ENCODE assay signal across 9 cellular contexts in genomic region chr7:20786779-20787651, GRCh38. TPM values are rescaled to one million over a fixed set of nuclear protein-coding genes. Genes with fewer than 3 reads are reported as not detected.
DNase-seq lines count a peak whose midpoint lies in the region; FAIRE-seq and TF ChIP-seq lines count a peak whose summit lies in the region.
"Had no signal": no experiment of that assay in that cellular context is flagged by ENCODE, and none has a peak within 500 bp of the region (broad histone marks: within the 10 kb centered on the region; RNA-seq: fewer than 3 reads in every experiment).

Gene SP8, minus strand, starts transcription at chr7:20786886. Its CDS starts 88 bp downstream, at chr7:20786798.

- H3K9ac ChIP-seq in HUES6 (ENCODE audit: low read length) (peak within 1 kb of the TSS; percentile 90), endodermal cell (ENCODE audit: extremely low read depth, low read length, poor library complexity, severe bottlenecking) (peak within 1 kb of the TSS; percentile 75)

- no peak for TF ChIP-seq CTCF in endodermal cell (conservative IDR thresholded peaks at IDR 0.05)
- no peak for TF ChIP-seq CTCF in neural crest cell (conservative IDR thresholded peaks at IDR 0.05)

- FAIRE-seq in HTR-8/SVneo (lab: Jason Lieb, UNC): no peak
- FAIRE-seq: islet of Langerhans had no signal

- peak within 1 kb of the TSS; percentile 91 for H3K27ac Mint-ChIP-seq in endodermal cell
- peak within 1 kb of the TSS; percentile 98 for H3K27ac Mint-ChIP-seq in neural crest cell (ENCODE audit: unreplicated experiment)

- H3K9me3 Mint-ChIP-seq in endodermal cell (no peaks in the 10 kb centered on the region), neural crest cell (no peaks in the 10 kb centered on the region)

- H3K27me3 ChIP-seq in HUES6 (ENCODE audit: control insufficient read depth, insufficient read depth, low read length): peaks cover 67% of the 10 kb centered on the region
- H3K27me3 ChIP-seq in SJSA1 (replicated peaks): peaks cover 73% of the 10 kb centered on the region
- H3K27me3 ChIP-seq in endodermal cell (ENCODE audit: control insufficient read depth, insufficient read depth, low read length, poor library complexity, severe bottlenecking): peaks cover 42% of the 10 kb centered on the region

- H3K9me3 ChIP-seq in HUES6 (ENCODE audit: control insufficient read depth, insufficient read depth, low read depth, low read length) (no peaks in the 10 kb centered on the region), SJSA1 (replicated peaks) (peaks cover 9% of the 10 kb centered on the region), endodermal cell (ENCODE audit: control insufficient read depth, low read length) (no peaks in the 10 kb centered on the region)

- H3K4me3 ChIP-seq in HUES6 (ENCODE audit: low read depth, low read length) (peak within 1 kb of the TSS; percentile 84), SJSA1 (peak within 1 kb of the TSS; percentile 17; the same call in 1 of the 2 replicates), endodermal cell (ENCODE audit: low read length) (peak within 1 kb of the TSS; percentile 91)

- H3K4me3 Mint-ChIP-seq in endodermal cell: peak within 1 kb of the TSS; percentile 76
- H3K4me3 Mint-ChIP-seq in neural crest cell: peak within 1 kb of the TSS; percentile 95

- WGBS in endodermal cell (ENCODE audit: insufficient coverage in 1 of 2, insufficient read length in 1 of 2), 2 experiments: 0% methylated on average over 17 to 50 of the region's 50 CpGs

- H3K36me3 ChIP-seq in HUES6 (ENCODE audit: control insufficient read depth, insufficient read depth, low read length) (no peaks in the 10 kb centered on the region; the same call in 1 of the 2 replicates), SJSA1 (no peaks in the 10 kb centered on the region), endodermal cell (ENCODE audit: control insufficient read depth, insufficient read depth, low read length) (no peaks in the 10 kb centered on the region)

- DNase-seq in COLO829 (ENCODE audit: low spot score) (peak; percentile 36), SJSA1 (ENCODE audit: low read depth in 1 of 2, low spot score in 2 of 2) (peak; percentile 6 to 41), endodermal cell (peak; percentile 92), neural crest cell (ENCODE audit: low read depth, low spot score) (peak; percentile 71), HTR-8/SVneo (ENCODE audit: insufficient read length, low spot score) (no peak), hepatic stellate cell (ENCODE audit: low spot score) (no peak)
- DNase-seq in activated effector memory CD4-positive, alpha-beta T cell treated with Interleukin-2 at 50 U/mL for 16 hours: no peak

- no peaks in the 10 kb centered on the region for H3K36me3 Mint-ChIP-seq in endodermal cell (ENCODE audit: low read depth)
- H3K36me3 Mint-ChIP-seq in neural crest cell (ENCODE audit: low read depth): peaks cover 12% of the 10 kb centered on the region

- H3K27ac ChIP-seq in HUES6 (ENCODE audit: low read depth, low read length) (peak within 1 kb of the TSS; percentile 53; the same call in 1 of the 2 replicates), SJSA1 (no peak within 1 kb of the TSS), endodermal cell (ENCODE audit: low read depth, low read length) (peak within 1 kb of the TSS; percentile 55)

- peaks cover 36% of the 10 kb centered on the region for H3K4me1 ChIP-seq in HUES6 (ENCODE audit: control insufficient read depth, insufficient read depth, low read length)
- H3K4me1 ChIP-seq in SJSA1 (replicated peaks): no peaks in the 10 kb centered on the region
- peaks cover 6% of the 10 kb centered on the region for H3K4me1 ChIP-seq in endodermal cell (ENCODE audit: control insufficient read depth, insufficient read depth, low read length)

- H3K27me3 Mint-ChIP-seq in endodermal cell (ENCODE audit: insufficient read depth) (peaks cover 56% of the 10 kb centered on the region), neural crest cell (ENCODE audit: low read depth) (peaks cover 86% of the 10 kb centered on the region)

- H3K4me1 Mint-ChIP-seq in endodermal cell (peaks cover 43% of the 10 kb centered on the region), neural crest cell (peaks cover 67% of the 10 kb centered on the region)

RNA-seq across cellular contexts. Expression of gene SP8, which starts in this region (rescaled TPM):
- not detected in 2 replicates for total RNA-seq in SJSA1 (2014; rRNA removed; shearing (Covaris generic))
- 1 to 10 TPM; 3.3 to 5.2 TPM for total RNA-seq in endodermal cell
- 9.5 TPM for polyA plus RNA-seq in endodermal cell (2013, experiment 1 of 2)
- 8.1 TPM for polyA plus RNA-seq in endodermal cell (2013, experiment 2 of 2)
- 33.7 and 34.1 TPM in 2 replicates for total RNA-seq in neural crest cell

Comparison
In these comparisons a context has a peak if more than half of its experiments do, and no peak if none do; other contexts are left out.
1. Peak in DNase-seq and H3K4me3 ChIP-seq in SJSA1; RNA of the gene not detected or under 1 TPM.
2. DNase-seq: peak in COLO829 (single experiment), endodermal cell (single experiment) and neural crest cell (single experiment); none in HTR-8/SVneo (single experiment), activated effector memory CD4-positive, alpha-beta T cell treated with Interleukin-2 at 50 U/mL for 16 hours (single experiment) and hepatic stellate cell (single experiment).
3. H3K4me3 ChIP-seq: peak in every context shown above with its lines; median percentile 91 in endodermal cell; 84 in HUES6; 17 in SJSA1.